In genomic region chr14:54889919-54890318, GRCh38 we compare ENCODE assay signal across 22 cellular contexts. TPM values are rescaled to one million over a fixed set of nuclear protein-coding genes. Genes with fewer than 3 reads are reported as not detected.
A peak's percentile ranks its signal among the peaks of the same experiment; 100 is the strongest.
DNase-seq lines count a peak whose midpoint lies in the region; ATAC-seq, FAIRE-seq and TF ChIP-seq lines count a peak whose summit lies in the region.
"Had no signal": no experiment of that assay in that cellular context is flagged by ENCODE, and none has a peak within 500 bp of the region (broad histone marks: within the 10 kb centered on the region; RNA-seq: fewer than 3 reads in every experiment).

No MANE protein-coding gene starts in this region.

- no peaks in the 10 kb centered on the region for H3F3A ChIP-seq in GM23338 (replicated peaks; ENCODE audit: low read depth)

- H3K27me3 Mint-ChIP-seq in activated naive CD8-positive, alpha-beta T cell = no peaks in the 10 kb centered on the region
- no peaks in the 10 kb centered on the region for H3K27me3 Mint-ChIP-seq in activated naive CD8-positive, alpha-beta T cell treated with anti-CD3 and anti-CD28 coated beads for 36 hours
- no peaks in the 10 kb centered on the region for H3K27me3 Mint-ChIP-seq in progenitor cell of endocrine pancreas
- H3K27me3 Mint-ChIP-seq in GM23338 (ENCODE audit: insufficient read depth, low read depth, poor library complexity) = peaks cover 2% of the 10 kb centered on the region
- H3K27me3 Mint-ChIP-seq: IgD-negative memory B cell had no signal

- CTCF ChIA-PET in GM12878 (lab: Yijun Ruan, JAX) = interaction anchor here (1.2 to 3.2 kb wide), 4 partner anchors 9 to 14 kb away, joined by 7 to 11 read pairs (median 9); partner anchors contain the start of gene GCH1

- SMC1A ChIA-PET in GM12878 (lab: Charles Lee; ENCODE audit: uncharacterized antibody, unreplicated experiment) = interaction anchor here (0.8 to 4.0 kb wide), 4 partner anchors 8 to 36 kb away, joined by 3 to 35 read pairs (median 4); no protein-coding TSS in a partner anchor

- RAD21 ChIA-PET in GM12878 (lab: Charles Lee; ENCODE audit: unreplicated experiment) = interaction anchor here (1.3 kb wide), 1 partner anchor 8 kb away, joined by 7 read pairs; no protein-coding TSS in a partner anchor

- H4K20me1 ChIP-seq in Karpas-422 (ENCODE audit: insufficient read depth, low read depth, low read length) (peaks cover 35% of the 10 kb centered on the region), GM12878 (ENCODE audit: control insufficient read depth, insufficient read depth) (no peaks in the 10 kb centered on the region), GM23338 (replicated peaks; ENCODE audit: insufficient read depth) (no peaks in the 10 kb centered on the region)

- peaks cover 95% of the 10 kb centered on the region for H3K4me1 ChIP-seq in Karpas-422 (ENCODE audit: low read length)
- H3K4me1 ChIP-seq in GM12878 (ENCODE audit: control insufficient read depth, insufficient read depth, low read length) = peaks cover 28% of the 10 kb centered on the region
- H3K4me1 ChIP-seq in GM23338 (ENCODE audit: insufficient read depth) = peaks cover 15% of the 10 kb centered on the region
- H3K4me1 ChIP-seq: neural progenitor cell, prostate gland had no signal

- no peak for TF ChIP-seq POLR2A in GM12878 (IDR thresholded peaks at IDR 0.05; ENCODE audit: low read depth, low read length)

- H3K27ac Mint-ChIP-seq in activated naive CD8-positive, alpha-beta T cell = peak overlapping the region; percentile 1
- H3K27ac Mint-ChIP-seq in activated naive CD8-positive, alpha-beta T cell treated with anti-CD3 and anti-CD28 coated beads for 36 hours = no peak overlapping the region
- H3K27ac Mint-ChIP-seq in progenitor cell of endocrine pancreas (peak overlapping the region; percentile 52), GM23338 (no peak overlapping the region)
- H3K27ac Mint-ChIP-seq: IgD-negative memory B cell, neural progenitor cell had no signal

- H3K9me3 Mint-ChIP-seq in activated naive CD8-positive, alpha-beta T cell (ENCODE audit: low read depth) = no peaks in the 10 kb centered on the region
- H3K9me3 Mint-ChIP-seq in activated naive CD8-positive, alpha-beta T cell treated with anti-CD3 and anti-CD28 coated beads for 36 hours = no peaks in the 10 kb centered on the region
- no peaks in the 10 kb centered on the region for H3K9me3 Mint-ChIP-seq in progenitor cell of endocrine pancreas (ENCODE audit: low read depth)
- no peaks in the 10 kb centered on the region for H3K9me3 Mint-ChIP-seq in GM23338
- H3K9me3 Mint-ChIP-seq: IgD-negative memory B cell, neural progenitor cell had no signal

- H3K4me3 Mint-ChIP-seq in activated naive CD8-positive, alpha-beta T cell = no peak overlapping the region
- H3K4me3 Mint-ChIP-seq in activated naive CD8-positive, alpha-beta T cell treated with anti-CD3 and anti-CD28 coated beads for 36 hours = no peak overlapping the region
- H3K4me3 Mint-ChIP-seq in progenitor cell of endocrine pancreas (ENCODE audit: low read depth) (no peak overlapping the region), GM23338 (no peak overlapping the region)
- H3K4me3 Mint-ChIP-seq: neural progenitor cell had no signal

- no peak for TF ChIP-seq CTCF in GM12878 (IDR thresholded peaks at IDR 0.05 in 2 of 3, conservative IDR thresholded peaks at IDR 0.05 in 1 of 3; ENCODE audit: control insufficient read depth in 2 of 3, extremely low read depth in 1 of 3, insufficient read depth in 1 of 3, low read depth in 3 of 3, low read length in 3 of 3)
- TF ChIP-seq CTCF in progenitor cell of endocrine pancreas (IDR thresholded peaks at IDR 0.05; ENCODE audit: unreplicated experiment) = no peak
- TF ChIP-seq CTCF in GM23338 (conservative IDR thresholded peaks at IDR 0.05; ENCODE audit: low read depth in 2 of 2) = no peak

- no peak for DNase-seq in activated naive CD8-positive, alpha-beta T cell treated with anti-CD3 and anti-CD28 coated beads for 36 hours
- peak; percentile 38 for DNase-seq in Karpas-422
- DNase-seq in GM12878 (ENCODE audit: low read depth, low spot score) = no peak
- no peak for DNase-seq in progenitor cell of endocrine pancreas (ENCODE audit: low spot score, unreplicated experiment)
- no peak for DNase-seq in T-helper 2 cell
- no peak for DNase-seq in GM23338 (ENCODE audit: low spot score)
- DNase-seq: activated CD4-positive, CD25-positive, alpha-beta regulatory T cell treated with anti-CD3 and anti-CD28 coated beads, Interleukin-2, amount 50 U/mL, for 72 hours; activated effector memory CD4-positive, alpha-beta T cell treated with anti-CD3 and anti-CD28 coated beads, Interleukin-2, amount 50 U/mL, for 16 hours; amniotic stem cell; C1 segment of cervical spinal cord; left ventricle myocardium superior; mucosa of descending colon; NCI-H2171 treated with DMSO at 0.1 percent for 48 hours; NCI-H69; T1000 had no signal

- no peaks in the 10 kb centered on the region for H3K9me3 ChIP-seq in Karpas-422 (ENCODE audit: low read length)
- H3K9me3 ChIP-seq in GM12878 (replicated peaks; ENCODE audit: control insufficient read depth, insufficient read depth, low read length) = no peaks in the 10 kb centered on the region
- H3K9me3 ChIP-seq: mucosa of descending colon, prostate gland, thoracic aorta had no signal

- H3K36me3 ChIP-seq in Karpas-422 (ENCODE audit: insufficient read depth, low read length) (peaks cover 32% of the 10 kb centered on the region), GM12878 (ENCODE audit: control insufficient read depth in 2 of 2, insufficient read depth in 2 of 2, low read length in 1 of 2) (no peaks in the 10 kb centered on the region; a peak in 2 of 4 replicates), GM23338 (ENCODE audit: insufficient read depth) (no peaks in the 10 kb centered on the region)
- H3K36me3 ChIP-seq: cardiac muscle cell, neural progenitor cell, prostate gland, thoracic aorta had no signal

- H3K9me2 ChIP-seq in Karpas-422 (replicated peaks; ENCODE audit: insufficient read depth, low read length) (no peaks in the 10 kb centered on the region), GM23338 (ENCODE audit: insufficient read depth) (no peaks in the 10 kb centered on the region)

- TF ChIP-seq EP300 in GM12878 (IDR thresholded peaks at IDR 0.05; ENCODE audit: borderline replicate concordance in 1 of 2, control insufficient read depth in 1 of 2, low read depth in 2 of 2, low read length in 2 of 2) = no peak

- POLR2A ChIA-PET in GM12878 (lab: Charles Lee) = interaction anchor here (1.7 kb wide), 1 partner anchor 8 kb away, joined by 9 read pairs; no protein-coding TSS in a partner anchor

- H3K4me2 ChIP-seq in Karpas-422 (ENCODE audit: low read depth, low read length, poor library complexity, severe bottlenecking) = peak overlapping the region; percentile 26
- H3K4me2 ChIP-seq in GM12878 (ENCODE audit: control insufficient read depth, insufficient read depth) = no peak overlapping the region
- H3K4me2 ChIP-seq in GM23338 = no peak overlapping the region
- H3K4me2 ChIP-seq: neural progenitor cell had no signal

- H3K9ac ChIP-seq in Karpas-422 (ENCODE audit: low read length) (peak overlapping the region; percentile 13), GM12878 (ENCODE audit: control insufficient read depth, insufficient read depth, low read length) (no peak overlapping the region)
- H3K9ac ChIP-seq: neural progenitor cell had no signal

- intact Hi-C loops in GM12878 (cut with micrococcal nuclease; ENCODE audit: unreplicated experiment) = loop anchor here (1.0 to 5.0 kb wide), 3 partner anchors 8 to 323 kb away; partner anchors contain the start of gene SAMD4A

- H3K27me3 ChIP-seq in Karpas-422 (ENCODE audit: low read length) = no peaks in the 10 kb centered on the region
- H3K27me3 ChIP-seq in GM12878 (replicated peaks in 1 of 2; ENCODE audit: control insufficient read depth in 2 of 2, insufficient read depth in 2 of 2, low read length in 1 of 2) = no peaks in the 10 kb centered on the region
- H3K27me3 ChIP-seq in GM23338 (ENCODE audit: insufficient read depth) = no peaks in the 10 kb centered on the region
- H3K27me3 ChIP-seq: cardiac muscle cell, neural progenitor cell had no signal

- H3K27ac ChIP-seq in Karpas-422 (ENCODE audit: low read length) (peak overlapping the region; percentile 55), GM12878 (ENCODE audit: control insufficient read depth, insufficient read depth) (peak overlapping the region; percentile 56), GM23338 (ENCODE audit: low read depth) (no peak overlapping the region)
- H3K27ac ChIP-seq: cardiac muscle cell, neural progenitor cell, prostate gland, thoracic aorta had no signal

- peaks cover 46% of the 10 kb centered on the region for H3K4me1 Mint-ChIP-seq in activated naive CD8-positive, alpha-beta T cell (ENCODE audit: low read depth)
- peaks cover 38% of the 10 kb centered on the region for H3K4me1 Mint-ChIP-seq in activated naive CD8-positive, alpha-beta T cell treated with anti-CD3 and anti-CD28 coated beads for 36 hours
- peaks cover 24% of the 10 kb centered on the region for H3K4me1 Mint-ChIP-seq in progenitor cell of endocrine pancreas (ENCODE audit: low read depth)
- peaks cover 18% of the 10 kb centered on the region for H3K4me1 Mint-ChIP-seq in GM23338

- H3K4me3 ChIP-seq in Karpas-422 (ENCODE audit: low read length) (no peak overlapping the region), GM12878 (no peak overlapping the region), GM23338 (no peak overlapping the region)
- H3K4me3 ChIP-seq: cardiac muscle cell, mucosa of descending colon, neural progenitor cell, prostate gland, thoracic aorta had no signal

- H3K79me2 ChIP-seq in Karpas-422 (ENCODE audit: low read length) = peaks cover 100% of the 10 kb centered on the region
- peaks cover 34% of the 10 kb centered on the region for H3K79me2 ChIP-seq in GM12878 (ENCODE audit: control insufficient read depth, insufficient read depth, low read length)
- H3K79me2 ChIP-seq in GM23338 (replicated peaks; ENCODE audit: insufficient read depth) = no peaks in the 10 kb centered on the region; the same call in 1 of the 2 replicates

- no peaks in the 10 kb centered on the region for H3K36me3 Mint-ChIP-seq in activated naive CD8-positive, alpha-beta T cell
- peaks cover 3% of the 10 kb centered on the region for H3K36me3 Mint-ChIP-seq in activated naive CD8-positive, alpha-beta T cell treated with anti-CD3 and anti-CD28 coated beads for 36 hours
- H3K36me3 Mint-ChIP-seq in progenitor cell of endocrine pancreas (ENCODE audit: insufficient read depth) = peaks cover 6% of the 10 kb centered on the region
- H3K36me3 Mint-ChIP-seq in GM23338 (ENCODE audit: low read depth) = no peaks in the 10 kb centered on the region
- H3K36me3 Mint-ChIP-seq: IgD-negative memory B cell, neural progenitor cell had no signal

- BruUV-seq in GM12878 (replicated peaks; lab: Mats Ljungman, UMichigan) = no TSS peak

- 85% methylated on average over 8 of the region's 8 CpGs for WGBS in GM12878 (ENCODE audit: insufficient coverage, insufficient replicate concordance, low lambda C conversion rate, missing lambda C conversion rate)

- in situ Hi-C loops in GM12878 (cut with MboI) = no loop called here

- TF ChIP-seq RAD21 in GM12878 (IDR thresholded peaks at IDR 0.05; ENCODE audit: insufficient read depth, low read depth, low read length) = no peak

- no peak for FAIRE-seq in GM12878 (lab: Jason Lieb, UNC)

- H2AFZ ChIP-seq in Karpas-422 (ENCODE audit: low read length) = no peak overlapping the region
- H2AFZ ChIP-seq in GM12878 (ENCODE audit: control insufficient read depth, low read depth, low read length) = no peak overlapping the region
- H2AFZ ChIP-seq in GM23338 = no peak overlapping the region

- peak; percentile 52 for ATAC-seq in GM12878
- no peak for ATAC-seq in HG03280 (IDR thresholded peaks at IDR 0.05; ENCODE audit: unreplicated experiment)
- no peak for ATAC-seq in GM23338
- ATAC-seq: left ventricle myocardium superior, mucosa of descending colon had no signal

RNA-seq across cellular contexts. Expression of gene GCH1, which starts 12.7 kb away (rescaled TPM):
- 10 to 100 TPM; 45.9 to 47.5 TPM for total RNA-seq in activated naive CD8-positive, alpha-beta T cell treated with anti-CD3 and anti-CD28 coated beads for 36 hours
- total RNA-seq in Karpas-422 (2014; rRNA removed; shearing (Covaris generic); ENCODE audit: low replicate concordance) = 136 and 174 TPM in 2 replicates
- total RNA-seq in GM12878 (2013; cell fraction: nucleolus; rRNA removed) = 17.6 and 18.2 TPM in 2 replicates
- total RNA-seq in GM12878 (2014; rRNA removed) (35.9 and 39.5 TPM in 2 replicates), GM12878 (2014; rRNA removed; fragmentation: Illumina TruSeq; extraction: Trizol) (27.0 and 27.9 TPM in 2 replicates), GM12878 (2021) (36.8 and 39.1 TPM in 2 replicates), progenitor cell of endocrine pancreas (33.4 and 35.4 TPM in 2 replicates)
- polyA plus RNA-seq in GM12878 (2011; ENCODE audit: low read depth) = 8.5 TPM
- polyA plus RNA-seq in GM12878 (2011; rRNA removed) (31.9 and 40.1 TPM in 2 replicates), GM12878 (2014; fragmentation: Illumina TruSeq; extraction: Trizol) (32.9 and 44.4 TPM in 2 replicates), GM12878 (2014; fragmentation: Nextera tagmentation; extraction: Ambion mirVana) (10 to 100 TPM; 25.1 to 26.0 TPM), GM12878 (2014; rRNA removed) (32.4 and 34.6 TPM in 2 replicates), GM12878 (2016; fragmentation: Nextera tagmentation; extraction: Ambion mirVana) (10 to 100 TPM; 36.9 to 37.0 TPM), GM23338 (2016; fragmentation: Nextera tagmentation; extraction: Ambion mirVana) (8.7 and 9.3 TPM in 2 replicates)
- polyA plus RNA-seq in GM12878 (2011; cell fraction: cytosol; rRNA removed) = 14.5 and 15.6 TPM in 2 replicates
- 11.6 and 12.6 TPM in 2 replicates for polyA plus RNA-seq in GM12878 (2011; cell fraction: nucleus; rRNA removed)
- polyA plus RNA-seq in GM12878 (2012) = 13.4 and 17.9 TPM in 2 replicates
- 9.8 and 22.2 TPM in 2 replicates for polyA minus RNA-seq in GM12878 (2011; rRNA and poly(A)+ RNA removed)
- 5.5 and 6.4 TPM in 2 replicates for polyA minus RNA-seq in GM12878 (2011; cell fraction: cytosol; rRNA and poly(A)+ RNA removed)
- 4.5 and 10.2 TPM in 2 replicates for polyA minus RNA-seq in GM12878 (2011; cell fraction: nucleus; rRNA and poly(A)+ RNA removed)
- total RNA-seq in GM23338 (2014; rRNA removed; shearing (Covaris generic)) = 15.0 and 22.2 TPM in 2 replicates

Comparison
In these comparisons a context has a peak if more than half of its experiments do, and no peak if none do; other contexts are left out.
1. H3K27ac Mint-ChIP-seq: peak in activated naive CD8-positive, alpha-beta T cell (single experiment) and progenitor cell of endocrine pancreas (single experiment); none in activated naive CD8-positive, alpha-beta T cell treated with anti-CD3 and anti-CD28 coated beads for 36 hours (single experiment) and GM23338 (single experiment).